ENCODE assay signal across 1 cellular context in genomic region chr2:20051518-20052228, GRCh38.
TF ChIP-seq lines count a peak whose summit lies in the region.

Gene LAPTM4A, minus strand, starts transcription at chr2:20051628. Its CDS starts 108 bp downstream, at chr2:20051520.

TF ChIP-seq in K562, 482 proteins besides CTCF, POLR2A, EP300 and RAD21 (continued from another document and continues in another):
- peak; percentile 93 for TF ChIP-seq SP1 (CRISPR knock-in tag; IDR thresholded peaks at IDR 0.05)
- no peak for TF ChIP-seq ZNF609 (CRISPR knock-in tag; IDR thresholded peaks at IDR 0.05; ENCODE audit: borderline replicate concordance)
- TF ChIP-seq ZNF436 (CRISPR knock-in tag; IDR thresholded peaks at IDR 0.05) = no peak
- peak; percentile 97 for TF ChIP-seq ATF6 (CRISPR knock-in tag; IDR thresholded peaks at IDR 0.05)
- peak; percentile 11 to 55; a peak in 1 of 4 replicates for TF ChIP-seq FOXA3 (CRISPR knock-in tag; conservative IDR thresholded peaks at IDR 0.05 in 1 of 2, IDR thresholded peaks at IDR 0.05 in 1 of 2)
- no peak for TF ChIP-seq ZNF408 (CRISPR knock-in tag; IDR thresholded peaks at IDR 0.05; ENCODE audit: low read depth)
- TF ChIP-seq NFRKB (IDR thresholded peaks at IDR 0.05; ENCODE audit: low read depth) = peak; percentile 65; the same call in 1 of the 2 replicates
- TF ChIP-seq ZNF140 (CRISPR knock-in tag; IDR thresholded peaks at IDR 0.05) = no peak
- no peak for TF ChIP-seq FOXP4 (CRISPR knock-in tag; IDR thresholded peaks at IDR 0.05; ENCODE audit: borderline replicate concordance)
- peak in 1 of 2 experiments; percentile 42; a peak in 2 of 4 replicates for TF ChIP-seq SRF (CRISPR knock-in tag; IDR thresholded peaks at IDR 0.05)
- no peak for TF ChIP-seq PCBP2 (IDR thresholded peaks at IDR 0.05; ENCODE audit: low read depth, low read length, poor library complexity, severe bottlenecking)
- no peak for TF ChIP-seq NR0B1 (IDR thresholded peaks at IDR 0.05; ENCODE audit: partially characterized antibody)
- TF ChIP-seq REST (CRISPR knock-in tag; IDR thresholded peaks at IDR 0.05; ENCODE audit: low read depth) = no peak
- TF ChIP-seq FOSL1 (tag; conservative IDR thresholded peaks at IDR 0.05) = no peak
- peak; percentile 93 for TF ChIP-seq MTA3 (IDR thresholded peaks at IDR 0.05; ENCODE audit: borderline replicate concordance)
- TF ChIP-seq HSF4 (CRISPR knock-in tag; IDR thresholded peaks at IDR 0.05; ENCODE audit: borderline replicate concordance) = no peak
- TF ChIP-seq MYBL2 (IDR thresholded peaks at IDR 0.05; ENCODE audit: low read depth) = peak; percentile 18; the same call in 1 of the 2 replicates
- TF ChIP-seq MYBL2 (CRISPR knock-in tag; IDR thresholded peaks at IDR 0.05; ENCODE audit: borderline replicate concordance) = no peak
- TF ChIP-seq ZNF311 (CRISPR knock-in tag; IDR thresholded peaks at IDR 0.05) = no peak
- no peak for TF ChIP-seq RERE (CRISPR knock-in tag; IDR thresholded peaks at IDR 0.05; ENCODE audit: borderline replicate concordance)
- peak; percentile 66; the same call in 1 of the 2 replicates for TF ChIP-seq CEBPG (CRISPR knock-in tag; IDR thresholded peaks at IDR 0.05)
- 0 out of 4 replicates have a peak, but pooled peaks of 1 of the 2 experiments have one; percentile 26 for TF ChIP-seq CEBPG (tag; conservative IDR thresholded peaks at IDR 0.05 in 1 of 2, IDR thresholded peaks at IDR 0.05 in 1 of 2)
- TF ChIP-seq ZFPM2 (CRISPR knock-in tag; IDR thresholded peaks at IDR 0.05) = no peak
- peak; percentile 44; the same call in 1 of the 2 replicates for TF ChIP-seq CHAMP1 (IDR thresholded peaks at IDR 0.05)
- no peak for TF ChIP-seq WHSC1 (IDR thresholded peaks at IDR 0.05; ENCODE audit: low read length)
- peak; percentile 86 for TF ChIP-seq EGR1 (conservative IDR thresholded peaks at IDR 0.05)
- TF ChIP-seq MAX (CRISPR knock-in tag; IDR thresholded peaks at IDR 0.05) = peak; percentile 57
- TF ChIP-seq HOXB6 (CRISPR knock-in tag; IDR thresholded peaks at IDR 0.05; ENCODE audit: borderline replicate concordance) = no peak
- TF ChIP-seq ZNF830 (CRISPR knock-in tag; IDR thresholded peaks at IDR 0.05) = no peak
- TF ChIP-seq ZNF134 (CRISPR knock-in tag; conservative IDR thresholded peaks at IDR 0.05) = no peak
- TF ChIP-seq MYNN (IDR thresholded peaks at IDR 0.05) = 0 out of 2 replicates have a peak, but pooled peaks have one; percentile 16
- no peak for TF ChIP-seq MYNN (CRISPR knock-in tag; IDR thresholded peaks at IDR 0.05)
- TF ChIP-seq ZBTB12 (CRISPR knock-in tag; IDR thresholded peaks at IDR 0.05) = peak; percentile 86
- TF ChIP-seq DNMT1 (IDR thresholded peaks at IDR 0.05) = no peak
